In the genomic region with DNA sequence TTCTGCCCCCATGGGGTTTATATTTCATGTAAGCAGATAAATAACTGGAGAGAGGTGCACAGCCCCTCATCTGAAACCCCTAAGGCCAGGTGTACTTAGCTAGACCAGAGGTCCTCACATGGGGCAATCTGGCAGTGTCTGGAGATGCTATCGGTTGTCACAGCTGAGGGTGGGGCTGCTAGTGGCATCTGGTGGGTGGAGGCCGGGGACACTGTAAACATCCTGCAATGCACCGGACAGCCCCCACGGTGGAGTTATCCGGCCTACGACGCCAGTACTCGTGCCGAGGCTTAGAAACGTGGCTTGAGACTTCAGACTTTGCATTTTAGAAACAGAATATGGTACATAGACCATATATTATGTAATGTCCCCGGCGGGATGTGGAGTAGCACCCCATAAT, we compare ENCODE assay signal across 21 cellular contexts.
"Had no signal": no experiment of that assay in that cellular context is flagged by ENCODE, and none has a peak within 500 bp of the region (broad histone marks: within the 10 kb centered on the region; RNA-seq: fewer than 3 reads in every experiment).

No MANE protein-coding gene starts in this region.

- H3K4me3 ChIP-seq: breast epithelium, esophagus muscularis mucosa, gastroesophageal sphincter, heart left ventricle, transverse colon, uterus had no signal

- ATAC-seq: gastroesophageal sphincter; heart left ventricle; naive thymus-derived CD4-positive, alpha-beta T cell; stimulated activated naive CD8-positive, alpha-beta T cell treated with anti-CD3 and anti-CD28 coated beads, Interleukin-15, Interleukin-2, amounts not matched to agents 100 U/mL and 50 U/mL, for 24 hours had no signal

- H3K4me1 ChIP-seq: gastroesophageal sphincter, transverse colon, uterus had no signal

- H3K9me3 ChIP-seq: breast epithelium, esophagus muscularis mucosa, gastroesophageal sphincter, heart left ventricle, transverse colon, uterus had no signal

- H3K36me3 ChIP-seq: breast epithelium, esophagus muscularis mucosa, gastroesophageal sphincter, heart left ventricle, transverse colon, uterus had no signal

- H3K27ac ChIP-seq: breast epithelium, esophagus muscularis mucosa, gastroesophageal sphincter, heart left ventricle, transverse colon, uterus had no signal

- H3K27me3 ChIP-seq: breast epithelium, esophagus muscularis mucosa, transverse colon, uterus had no signal

- DNase-seq: activated CD4-positive, alpha-beta T cell treated with anti-CD3 and anti-CD28 coated beads, Interleukin-2, amount 10 ng/mL, durations not matched to agents 7 days and 5 days; activated CD4-positive, CD25-positive, alpha-beta regulatory T cell; activated CD8-positive, alpha-beta memory T cell treated with anti-CD3 and anti-CD28 coated beads for 24 hours; activated CD8-positive, alpha-beta memory T cell treated with anti-CD3 and anti-CD28 coated beads, Interleukin-2, amount 50 U/mL, for 48 hours; activated gamma-delta T cell; cerebellar nuclear complex; effector memory CD4-positive, alpha-beta T cell; kidney glomerular epithelial cell; mesenchymal stem cell; retina; stimulated activated naive CD8-positive, alpha-beta T cell treated with anti-CD3 and anti-CD28 coated beads, Interleukin-15, Interleukin-2, amounts not matched to agents 100 U/mL and 50 U/mL, for 24 hours; substantia nigra; T-helper 1 cell; T-helper 9 cell; transverse colon; uterus had no signal
